In the genomic region with DNA sequence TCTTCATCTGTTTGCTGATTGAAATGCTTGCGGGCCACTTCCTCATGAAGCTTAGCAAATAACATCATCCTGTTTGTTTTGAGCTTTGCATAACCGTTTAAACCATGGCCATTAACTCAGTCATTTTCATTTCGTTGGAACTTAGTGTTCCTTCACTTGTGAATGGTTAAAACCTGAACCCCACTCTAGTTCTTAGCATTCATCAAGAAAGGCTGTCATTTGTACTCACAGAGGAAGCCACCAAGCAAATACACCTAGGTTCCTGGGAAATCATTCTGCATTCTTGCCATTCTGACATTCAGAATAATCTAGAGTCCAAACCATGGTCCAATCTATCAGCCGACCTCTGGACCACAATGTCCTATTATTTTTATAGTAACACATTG, we compare ENCODE assay signal across 23 cellular contexts. TPM values are rescaled to one million over a fixed set of nuclear protein-coding genes. Genes with fewer than 3 reads are reported as not detected.
DNase-seq lines count a peak whose midpoint lies in the region; ATAC-seq and TF ChIP-seq lines count a peak whose summit lies in the region.
"Had no signal": no experiment of that assay in that cellular context is flagged by ENCODE, and none has a peak within 500 bp of the region (broad histone marks: within the 10 kb centered on the region; RNA-seq: fewer than 3 reads in every experiment).

No MANE protein-coding gene starts in this region.

- no peaks in the 10 kb centered on the region for H3K36me3 ChIP-seq in OCI-LY7 (ENCODE audit: insufficient read depth, low read length)
- H3K36me3 ChIP-seq in osteoblast (ENCODE audit: insufficient read depth, low read length): no peaks in the 10 kb centered on the region
- H3K36me3 ChIP-seq: HAP-1 had no signal

- no peak for TF ChIP-seq CTCF in OCI-LY7 (conservative IDR thresholded peaks at IDR 0.05; ENCODE audit: low read length)
- no peak for TF ChIP-seq CTCF in osteoblast (IDR thresholded peaks at IDR 0.05; ENCODE audit: extremely low read depth, low read depth, low read length)

- no peaks in the 10 kb centered on the region for H3K36me3 Mint-ChIP-seq in stimulated activated memory B cell treated with anti-CD40 and anti-IgM and Interleukin-4, amounts not matched to agents 10 μg/mL and 1 μg/mL and 100 μg/mL, for 72 hours
- H3K36me3 Mint-ChIP-seq in stimulated activated effector memory CD8-positive, alpha-beta T cell treated with anti-CD3 and anti-CD28 coated beads, Interleukin-12 subunit alpha, Interleukin-12 subunit beta, amount 100 ng/mL, for 72 hours: no peaks in the 10 kb centered on the region
- H3K36me3 Mint-ChIP-seq: CD4-positive, CD25-positive, alpha-beta regulatory T cell had no signal

- H3K27ac Mint-ChIP-seq in stimulated activated memory B cell treated with anti-CD40 and anti-IgM and Interleukin-4, amounts not matched to agents 10 μg/mL and 1 μg/mL and 100 μg/mL, for 72 hours: peak overlapping the region; percentile 3
- no peak overlapping the region for H3K27ac Mint-ChIP-seq in stimulated activated effector memory CD8-positive, alpha-beta T cell treated with anti-CD3 and anti-CD28 coated beads, Interleukin-12 subunit alpha, Interleukin-12 subunit beta, amount 100 ng/mL, for 72 hours
- H3K27ac Mint-ChIP-seq: CD4-positive, CD25-positive, alpha-beta regulatory T cell; GM23338 had no signal

- DNase-seq in DMS53 treated with DMSO at 0.1 percent for 48 hours (lab: John Stamatoyannopoulos, UW; ENCODE audit: unreplicated experiment): peak; percentile 20
- DNase-seq in OCI-LY7 (ENCODE audit: low spot score): no peak
- DNase-seq in left colon: no peak
- DNase-seq in osteoblast (ENCODE audit: insufficient read length, low spot score, missing footprints): no peak
- no peak for DNase-seq in stimulated activated effector memory CD8-positive, alpha-beta T cell treated with anti-CD3 and anti-CD28 coated beads, Interleukin-12 subunit alpha, Interleukin-12 subunit beta, amount 100 ng/mL, for 72 hours (ENCODE audit: low spot score in 2 of 2)
- DNase-seq: Caco-2; CD4-positive, CD25-positive, alpha-beta regulatory T cell; DMS 273 treated with DMSO at 0.1 percent for 48 hours; NCI-H1092; NCI-H1436; NCI-H187 treated with DMSO at 0.1 percent for 48 hours; NCI-H748 treated with DMSO at 0.1 percent for 48 hours; SHP77 treated with DMSO at 0.1 percent for 48 hours had no signal

- CTCF ChIA-PET in OCI-LY7 (lab: Charles Lee; ENCODE audit: unreplicated experiment): no interaction called here

- H3K9me2 ChIP-seq in OCI-LY7 (ENCODE audit: insufficient read depth, low read length): no peaks in the 10 kb centered on the region

- H3K27me3 Mint-ChIP-seq in stimulated activated memory B cell treated with anti-CD40 and anti-IgM and Interleukin-4, amounts not matched to agents 10 μg/mL and 1 μg/mL and 100 μg/mL, for 72 hours: peaks cover under 1% of the 10 kb centered on the region

- H4K20me1 ChIP-seq in OCI-LY7 (ENCODE audit: insufficient read depth, low read length): no peaks in the 10 kb centered on the region
- no peaks in the 10 kb centered on the region for H4K20me1 ChIP-seq in osteoblast (ENCODE audit: insufficient read depth, low read length)

- POLR2A ChIA-PET in OCI-LY7 (lab: Charles Lee): interaction anchor here (0.6 kb wide), 1 partner anchor 93 kb away, joined by 3 read pairs; no protein-coding TSS in a partner anchor

- ATAC-seq in left colon (peak; percentile 78), HG02870 (IDR thresholded peaks at IDR 0.05; ENCODE audit: unreplicated experiment) (no peak)
- ATAC-seq in stimulated activated memory B cell treated with anti-CD40 and anti-IgM and Interleukin-4, amounts not matched to agents 10 μg/mL and 1 μg/mL and 100 μg/mL, for 72 hours: no peak
- ATAC-seq in stimulated activated effector memory CD8-positive, alpha-beta T cell treated with anti-CD3 and anti-CD28 coated beads, Interleukin-12 subunit alpha, Interleukin-12 subunit beta, amount 100 ng/mL, for 72 hours: no peak
- ATAC-seq: GM23338, K562 had no signal

- H3K79me2 ChIP-seq in OCI-LY7 (ENCODE audit: insufficient read depth, low read depth, low read length): no peaks in the 10 kb centered on the region
- no peaks in the 10 kb centered on the region for H3K79me2 ChIP-seq in osteoblast (ENCODE audit: insufficient read depth, low read length)

- H3K4me3 ChIP-seq in OCI-LY7 (ENCODE audit: low read depth, low read length, poor library complexity, severe bottlenecking) (no peak overlapping the region), osteoblast (ENCODE audit: insufficient read depth, low read length) (no peak overlapping the region)
- H3K4me3 ChIP-seq: GM23338, HAP-1, K562, SK-N-MC had no signal

- peaks cover 11% of the 10 kb centered on the region for H3K4me1 ChIP-seq in OCI-LY7 (ENCODE audit: insufficient read depth, low read length, poor library complexity, severe bottlenecking)
- no peaks in the 10 kb centered on the region for H3K4me1 ChIP-seq in osteoblast (ENCODE audit: insufficient read depth, low read length)
- H3K4me1 ChIP-seq: Caco-2, HAP-1 had no signal

- H3K9me3 Mint-ChIP-seq in stimulated activated memory B cell treated with anti-CD40 and anti-IgM and Interleukin-4, amounts not matched to agents 10 μg/mL and 1 μg/mL and 100 μg/mL, for 72 hours: no peaks in the 10 kb centered on the region
- no peaks in the 10 kb centered on the region for H3K9me3 Mint-ChIP-seq in stimulated activated effector memory CD8-positive, alpha-beta T cell treated with anti-CD3 and anti-CD28 coated beads, Interleukin-12 subunit alpha, Interleukin-12 subunit beta, amount 100 ng/mL, for 72 hours

- H3K4me2 ChIP-seq in OCI-LY7 (ENCODE audit: low read length) (no peak overlapping the region), osteoblast (ENCODE audit: insufficient read depth, low read length) (no peak overlapping the region)
- H3K4me2 ChIP-seq: GM23338 had no signal

- H2AFZ ChIP-seq in OCI-LY7 (ENCODE audit: low read length): peak overlapping the region; percentile 40; the same call in 1 of the 2 replicates
- H2AFZ ChIP-seq in osteoblast (ENCODE audit: low read length): no peak overlapping the region
- H2AFZ ChIP-seq: GM23338 had no signal

- intact Hi-C loops in OCI-LY7 (cut with micrococcal nuclease; ENCODE audit: unreplicated experiment) (no loop called here), left colon (cut with DNase I, micrococcal nuclease) (no loop called here)

- BruUV-seq in OCI-LY7 (replicated peaks; lab: Mats Ljungman, UMichigan): no TSS peak

- H3K9me3 ChIP-seq in OCI-LY7 (ENCODE audit: low read length): no peaks in the 10 kb centered on the region
- H3K9me3 ChIP-seq in osteoblast (ENCODE audit: low read depth, low read length): no peaks in the 10 kb centered on the region
- H3K9me3 ChIP-seq: Caco-2, HAP-1 had no signal

- peaks cover 11% of the 10 kb centered on the region for H3K27me3 ChIP-seq in osteoblast (ENCODE audit: insufficient read depth, low read length)

- peaks cover 21% of the 10 kb centered on the region for H3K4me1 Mint-ChIP-seq in stimulated activated memory B cell treated with anti-CD40 and anti-IgM and Interleukin-4, amounts not matched to agents 10 μg/mL and 1 μg/mL and 100 μg/mL, for 72 hours
- H3K4me1 Mint-ChIP-seq in stimulated activated effector memory CD8-positive, alpha-beta T cell treated with anti-CD3 and anti-CD28 coated beads, Interleukin-12 subunit alpha, Interleukin-12 subunit beta, amount 100 ng/mL, for 72 hours: no peaks in the 10 kb centered on the region
- H3K4me1 Mint-ChIP-seq: CD4-positive, CD25-positive, alpha-beta regulatory T cell; GM23338 had no signal

- H3K27ac ChIP-seq in OCI-LY7 (ENCODE audit: low read depth, low read length, poor library complexity, severe bottlenecking) (no peak overlapping the region), osteoblast (ENCODE audit: low read depth, low read length) (no peak overlapping the region)
- H3K27ac ChIP-seq: RWPE1, SK-N-MC had no signal

- no peak overlapping the region for H3K4me3 Mint-ChIP-seq in stimulated activated memory B cell treated with anti-CD40 and anti-IgM and Interleukin-4, amounts not matched to agents 10 μg/mL and 1 μg/mL and 100 μg/mL, for 72 hours
- H3K4me3 Mint-ChIP-seq in stimulated activated effector memory CD8-positive, alpha-beta T cell treated with anti-CD3 and anti-CD28 coated beads, Interleukin-12 subunit alpha, Interleukin-12 subunit beta, amount 100 ng/mL, for 72 hours: no peak overlapping the region
- H3K4me3 Mint-ChIP-seq: CD4-positive, CD25-positive, alpha-beta regulatory T cell; GM23338 had no signal

RNA-seq across cellular contexts. Expression of gene TAT, which starts 8.4 kb away (rescaled TPM):
- total RNA-seq in OCI-LY7 (2014; rRNA removed; shearing (Covaris generic)): not detected in 2 replicates
- total RNA-seq in OCI-LY7 (2022) (not detected in 2 replicates), left colon (1 to 10 TPM in 1 of 2 donors, under 1 TPM in 1; 0.67 to 2.1 TPM), osteoblast (under 0.01 TPM in 1 of 2 replicates, not detected in the other)
- total RNA-seq: Caco-2; CD4-positive, CD25-positive, alpha-beta regulatory T cell; G401; GM23338; LHCN-M2 had no signal

RNA-seq across cellular contexts. Expression of gene MARVELD3, which starts 40.7 kb away (rescaled TPM):
- not detected in 2 replicates for total RNA-seq in OCI-LY7 (2014; rRNA removed; shearing (Covaris generic))
- total RNA-seq in OCI-LY7 (2022) (not detected in 2 replicates), left colon (100 to 1,000 TPM in 1 of 2 donors, 10 to 100 TPM in 1; 69.7 to 112 TPM), osteoblast (0.36 and 0.88 TPM in 2 replicates)
- total RNA-seq: CD4-positive, CD25-positive, alpha-beta regulatory T cell; K562; LHCN-M2; NCI-H460 had no signal

RNA-seq across cellular contexts. Expression of gene CHST4, which starts 59.1 kb away (rescaled TPM):
- total RNA-seq in OCI-LY7 (2014; rRNA removed; shearing (Covaris generic)): 4.5 and 6.6 TPM in 2 replicates
- total RNA-seq in OCI-LY7 (2022) (0.28 and 0.29 TPM in 2 replicates), left colon (not detected), osteoblast (not detected in 2 replicates)
- total RNA-seq: Caco-2; CD4-positive, CD25-positive, alpha-beta regulatory T cell; G401; NCI-H460 had no signal

Comparison
In these comparisons a context has a peak if more than half of its experiments do, and no peak if none do; other contexts are left out.
1. RNA of gene MARVELD3, which starts 40.7 kb away (total RNA-seq): 69.7 to 112 TPM in left colon; 0.36 to 0.88 TPM in osteoblast and not detected in OCI-LY7; every median in the first group is over 10 times any median in the second.